ENCODE assay signal across 20 cellular contexts in the genomic region with DNA sequence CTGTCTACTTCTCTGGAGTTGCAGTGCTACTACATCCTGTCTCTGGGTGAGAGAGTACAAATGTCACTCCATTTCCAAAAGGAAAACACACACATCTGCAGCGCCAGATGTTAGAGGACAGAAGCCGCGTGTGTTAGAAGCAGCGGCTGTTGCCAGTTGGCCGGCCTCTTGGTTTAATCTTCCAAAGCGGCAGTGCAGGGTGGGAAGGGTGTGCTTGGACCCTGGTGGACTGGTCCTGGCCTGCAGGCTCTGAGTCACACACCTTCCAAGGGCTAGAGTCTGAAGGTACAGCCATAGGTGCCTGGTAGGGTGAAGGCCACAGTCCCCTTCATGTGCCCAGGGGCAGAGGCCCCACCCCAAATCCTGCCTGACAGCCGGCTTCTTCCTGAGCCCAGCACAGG.
"Had no signal": no experiment of that assay in that cellular context is flagged by ENCODE, and none has a peak within 500 bp of the region (broad histone marks: within the 10 kb centered on the region; RNA-seq: fewer than 3 reads in every experiment).

No MANE protein-coding gene starts in this region.

- H3K4me3 ChIP-seq: body of pancreas, dorsolateral prefrontal cortex, mucosa of descending colon, pancreas, tibial nerve, vagina had no signal

- H3K27me3 Mint-ChIP-seq: activated CD4-positive, alpha-beta T cell treated with anti-CD3 and anti-CD28 coated beads, Interleukin-2, amount 10 ng/mL, durations not matched to agents 24 days and 14 days; activated CD8-positive, alpha-beta T cell treated with anti-CD3 and anti-CD28 coated beads for 36 hours; activated naive CD8-positive, alpha-beta T cell treated with anti-CD3 and anti-CD28 coated beads, Interleukin-2, amount 10 ng/mL, durations not matched to agents 7 days and 5 days; activated T-helper 17 cell treated with anti-CD3 and anti-CD28 coated beads, Interleukin-2, amount 50 U/mL, for 72 hours; stimulated activated naive CD8-positive, alpha-beta T cell treated with anti-CD3 and anti-CD28 coated beads, Interleukin-15, Interleukin-2, amounts not matched to agents 100 ng/mL and 50 ng/mL, for 24 hours had no signal

- H3K4me1 ChIP-seq: body of pancreas, foreskin keratinocyte, pancreas, tibial nerve, vagina had no signal

- DNase-seq: activated CD4-positive, alpha-beta T cell treated with anti-CD3 and anti-CD28 coated beads, Interleukin-2, amount 10 ng/mL, durations not matched to agents 24 days and 14 days; activated CD8-positive, alpha-beta T cell treated with anti-CD3 and anti-CD28 coated beads for 36 hours; activated naive CD4-positive, alpha-beta T cell treated with Interleukin-2 at 50 U/mL for 16 hours; activated naive CD8-positive, alpha-beta T cell treated with anti-CD3 and anti-CD28 coated beads, Interleukin-2, amount 10 ng/mL, durations not matched to agents 7 days and 5 days; activated T-cell treated with anti-CD3 and anti-CD28 coated beads, Interleukin-2, amount 50 U/mL, for 1 hour; amygdala; body of pancreas; caudate nucleus; foreskin keratinocyte; islet precursor cell; mesenchymal stem cell; mucosa of descending colon; naive B cell had no signal

- H3K4me1 Mint-ChIP-seq: activated CD4-positive, alpha-beta T cell treated with anti-CD3 and anti-CD28 coated beads, Interleukin-2, amount 10 ng/mL, durations not matched to agents 24 days and 14 days; activated naive CD8-positive, alpha-beta T cell treated with anti-CD3 and anti-CD28 coated beads, Interleukin-2, amount 10 ng/mL, durations not matched to agents 7 days and 5 days; activated T-helper 17 cell treated with anti-CD3 and anti-CD28 coated beads, Interleukin-2, amount 50 U/mL, for 72 hours; naive B cell; T-cell had no signal

- H3K36me3 Mint-ChIP-seq: activated naive CD8-positive, alpha-beta T cell treated with anti-CD3 and anti-CD28 coated beads, Interleukin-2, amount 10 ng/mL, durations not matched to agents 7 days and 5 days; naive B cell; T-cell had no signal

- H3K36me3 ChIP-seq: pancreas, tibial nerve, vagina had no signal

- H3K27me3 ChIP-seq: body of pancreas, dorsolateral prefrontal cortex, foreskin keratinocyte, pancreas, tibial nerve, vagina had no signal

- H3K27ac Mint-ChIP-seq: activated CD4-positive, alpha-beta T cell treated with anti-CD3 and anti-CD28 coated beads, Interleukin-2, amount 10 ng/mL, durations not matched to agents 24 days and 14 days; activated CD8-positive, alpha-beta T cell treated with anti-CD3 and anti-CD28 coated beads for 36 hours; activated naive CD8-positive, alpha-beta T cell treated with anti-CD3 and anti-CD28 coated beads, Interleukin-2, amount 10 ng/mL, durations not matched to agents 7 days and 5 days; activated T-helper 17 cell treated with anti-CD3 and anti-CD28 coated beads, Interleukin-2, amount 50 U/mL, for 72 hours; naive B cell; stimulated activated naive CD8-positive, alpha-beta T cell treated with anti-CD3 and anti-CD28 coated beads, Interleukin-15, Interleukin-2, amounts not matched to agents 100 ng/mL and 50 ng/mL, for 24 hours; T-cell had no signal

- H3K4me3 Mint-ChIP-seq: activated CD4-positive, alpha-beta T cell treated with anti-CD3 and anti-CD28 coated beads, Interleukin-2, amount 10 ng/mL, durations not matched to agents 24 days and 14 days; activated CD8-positive, alpha-beta T cell treated with anti-CD3 and anti-CD28 coated beads for 36 hours; activated naive CD8-positive, alpha-beta T cell treated with anti-CD3 and anti-CD28 coated beads, Interleukin-2, amount 10 ng/mL, durations not matched to agents 7 days and 5 days; activated T-helper 17 cell treated with anti-CD3 and anti-CD28 coated beads, Interleukin-2, amount 50 U/mL, for 72 hours; naive B cell; stimulated activated naive CD8-positive, alpha-beta T cell treated with anti-CD3 and anti-CD28 coated beads, Interleukin-15, Interleukin-2, amounts not matched to agents 100 ng/mL and 50 ng/mL, for 24 hours; T-cell had no signal

- H3K9me3 ChIP-seq: body of pancreas, mucosa of descending colon, pancreas, tibial nerve, vagina had no signal

- ATAC-seq: activated CD8-positive, alpha-beta T cell treated with anti-CD3 and anti-CD28 coated beads for 36 hours; activated T-helper 17 cell treated with anti-CD3 and anti-CD28 coated beads, Interleukin-2, amount 50 U/mL, for 72 hours; body of pancreas; foreskin keratinocyte; mucosa of descending colon; pancreas; T-cell had no signal

- H3K9me3 Mint-ChIP-seq: activated CD4-positive, alpha-beta T cell treated with anti-CD3 and anti-CD28 coated beads, Interleukin-2, amount 10 ng/mL, durations not matched to agents 24 days and 14 days; activated CD8-positive, alpha-beta T cell treated with anti-CD3 and anti-CD28 coated beads for 36 hours; activated naive CD8-positive, alpha-beta T cell treated with anti-CD3 and anti-CD28 coated beads, Interleukin-2, amount 10 ng/mL, durations not matched to agents 7 days and 5 days; activated T-helper 17 cell treated with anti-CD3 and anti-CD28 coated beads, Interleukin-2, amount 50 U/mL, for 72 hours; naive B cell; stimulated activated naive CD8-positive, alpha-beta T cell treated with anti-CD3 and anti-CD28 coated beads, Interleukin-15, Interleukin-2, amounts not matched to agents 100 ng/mL and 50 ng/mL, for 24 hours; T-cell had no signal

- H3K27ac ChIP-seq: body of pancreas, foreskin keratinocyte, pancreas, tibial nerve, vagina had no signal
